Comparison of ENCODE assay signal across 8 cellular contexts in the genomic region with DNA sequence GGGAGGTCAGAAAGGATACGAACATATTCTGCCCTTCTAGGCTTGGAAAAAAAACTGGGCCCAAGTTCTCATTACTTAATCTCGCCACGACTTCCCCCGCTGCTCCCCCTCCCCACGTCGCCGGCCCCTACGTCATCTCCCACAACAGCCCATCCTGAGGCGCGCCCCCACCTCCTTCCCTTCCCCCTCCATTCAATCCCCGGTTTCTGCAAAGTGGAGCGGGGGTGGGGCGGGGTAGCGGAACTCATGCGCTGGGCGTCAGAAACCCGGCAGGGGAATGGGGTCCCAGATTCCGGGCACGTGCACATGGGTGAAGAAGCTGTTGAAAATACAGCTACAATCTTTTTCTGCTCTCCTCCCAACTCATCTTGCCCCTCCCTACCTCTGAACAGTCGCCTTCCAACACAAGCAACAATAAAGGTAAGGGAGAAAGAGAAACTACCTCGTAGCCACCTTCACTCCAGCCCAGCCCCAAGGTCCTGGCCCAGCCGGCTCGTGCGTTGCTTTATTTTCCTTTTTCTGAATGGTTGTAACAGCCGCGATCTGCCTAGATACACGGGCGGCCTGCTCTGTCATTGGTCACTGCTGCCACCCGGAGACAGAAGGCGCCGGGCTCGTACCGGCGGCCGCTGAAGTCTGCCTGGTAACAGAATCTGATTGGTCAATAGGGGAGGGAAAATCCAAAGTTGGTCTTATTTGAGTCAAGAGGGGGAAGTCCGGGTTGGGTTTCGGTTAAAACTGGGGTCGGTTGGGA. TPM values are rescaled to one million over a fixed set of nuclear protein-coding genes. Genes with fewer than 3 reads are reported as not detected.
A peak's percentile ranks its signal among the peaks of the same experiment; 100 is the strongest.
DNase-seq lines count a peak whose midpoint lies in the region; TF ChIP-seq lines count a peak whose summit lies in the region.

Gene RFX5 (minus strand): TSS at position 484 of the 754 bp plus-strand sequence. CDS start 932 bp downstream, outside the sequence.

- in situ Hi-C loops in SK-MEL-5 (cut with HindIII; ENCODE audit: low pct_unique_long_range_greater_than_20kb, low sequenced_read_pairs) = no loop called here

- CTCF ChIA-PET in HEK293T (lab: Yijun Ruan, JAX) = no interaction called here

- H2AFZ ChIP-seq in neuron (ENCODE audit: low read depth, low read length) = peak within 1 kb of the TSS; percentile 62

- POLR2A ChIA-PET in HEK293T (lab: Yijun Ruan, JAX) = interaction anchor here (1.2 to 2.2 kb wide), 3 partner anchors 21 to 64 kb away, joined by 3 to 9 read pairs (median 4); partner anchors contain the start of gene SELENBP1

- DNase-seq in GF-D8 (lab: John Stamatoyannopoulos, UW) = peak; percentile 99
- DNase-seq in HEK293T (ENCODE audit: extremely low spot score) = peak; percentile 99
- peak; percentile 99 for DNase-seq in MV-4-11 (lab: John Stamatoyannopoulos, UW)
- DNase-seq in SK-MEL-5 (ENCODE audit: low read depth, low spot score) = peak; percentile 100
- DNase-seq in activated naive CD4-positive, alpha-beta T cell treated with Interleukin-2 at 50 U/mL for 16 hours = peak; percentile 94
- peak; percentile 98 for DNase-seq in foreskin melanocyte

- peaks cover under 1% of the 10 kb centered on the region for H3K9me3 ChIP-seq in neuron (ENCODE audit: low read length)
- no peaks in the 10 kb centered on the region for H3K9me3 ChIP-seq in subcutaneous abdominal adipose tissue (ENCODE audit: control insufficient read depth in 5 of 5, low read length in 5 of 5)

- H3K9ac ChIP-seq in subcutaneous abdominal adipose tissue (ENCODE audit: low read length in 5 of 5) = peak within 1 kb of the TSS; percentile 84 to 94 (median 91)

- peak within 1 kb of the TSS; percentile 98 for H3K27ac ChIP-seq in subcutaneous abdominal adipose tissue (ENCODE audit: low read depth, low read length)

- peaks cover 31% of the 10 kb centered on the region for H3K36me3 ChIP-seq in neuron (ENCODE audit: insufficient read depth, low read length)
- peaks cover 0 to 35% (median 27%) of the 10 kb centered on the region in 5 donors for H3K36me3 ChIP-seq in subcutaneous abdominal adipose tissue (ENCODE audit: control insufficient read depth in 5 of 5, insufficient read depth in 5 of 5, low read length in 5 of 5)

- H3K4me1 ChIP-seq in neuron (ENCODE audit: insufficient read depth, low read length) (peaks cover 33% of the 10 kb centered on the region), subcutaneous abdominal adipose tissue (ENCODE audit: control insufficient read depth in 5 of 5, insufficient read depth in 5 of 5, low read length in 5 of 5) (peaks cover 9 to 18% (median 15%) of the 10 kb centered on the region in 5 donors)

- H3K27me3 ChIP-seq in neuron (ENCODE audit: insufficient read depth, low read length) (no peaks in the 10 kb centered on the region), subcutaneous abdominal adipose tissue (ENCODE audit: control insufficient read depth in 5 of 5, insufficient read depth in 4 of 5, low read length in 5 of 5) (no peaks in the 10 kb centered on the region)

- H3K4me3 ChIP-seq in neuron (ENCODE audit: low read length) = peak within 1 kb of the TSS; percentile 92
- peak within 1 kb of the TSS; percentile 85 to 98 (median 93) for H3K4me3 ChIP-seq in subcutaneous abdominal adipose tissue (ENCODE audit: low read depth in 1 of 5, low read length in 5 of 5)

TF ChIP-seq in HEK293T, 16 proteins besides CTCF, POLR2A, EP300 and RAD21:
- TF ChIP-seq TARDBP (IDR thresholded peaks at IDR 0.05) = no peak
- no peak for TF ChIP-seq ELF4 (IDR thresholded peaks at IDR 0.05)
- TF ChIP-seq FOXA1 (IDR thresholded peaks at IDR 0.05) = no peak
- TF ChIP-seq BHLHE40 (IDR thresholded peaks at IDR 0.05; ENCODE audit: borderline replicate concordance) = peak; percentile 32; the same call in 1 of the 2 replicates
- TF ChIP-seq L3MBTL2 (conservative IDR thresholded peaks at IDR 0.05) = peak; percentile 96

RNA-seq across cellular contexts. Expression of gene RFX5, which starts in this region (rescaled TPM):
- 102 and 125 TPM in 2 replicates for total RNA-seq in SK-MEL-5 (2014; rRNA removed; shearing (Covaris generic))
- polyA plus RNA-seq in SK-MEL-5 (2015; cell fraction: cytosol; rRNA removed) = 83.4 and 86.1 TPM in 2 replicates
- 230 and 287 TPM in 2 replicates for polyA plus RNA-seq in SK-MEL-5 (2015; cell fraction: nucleus; rRNA removed)

Comparison
In these comparisons a context has a peak if more than half of its experiments do, and no peak if none do; other contexts are left out.
1. Peak in every context shown above with its lines: DNase-seq, H3K4me3 ChIP-seq and H3K27ac ChIP-seq.